In the genomic region with DNA sequence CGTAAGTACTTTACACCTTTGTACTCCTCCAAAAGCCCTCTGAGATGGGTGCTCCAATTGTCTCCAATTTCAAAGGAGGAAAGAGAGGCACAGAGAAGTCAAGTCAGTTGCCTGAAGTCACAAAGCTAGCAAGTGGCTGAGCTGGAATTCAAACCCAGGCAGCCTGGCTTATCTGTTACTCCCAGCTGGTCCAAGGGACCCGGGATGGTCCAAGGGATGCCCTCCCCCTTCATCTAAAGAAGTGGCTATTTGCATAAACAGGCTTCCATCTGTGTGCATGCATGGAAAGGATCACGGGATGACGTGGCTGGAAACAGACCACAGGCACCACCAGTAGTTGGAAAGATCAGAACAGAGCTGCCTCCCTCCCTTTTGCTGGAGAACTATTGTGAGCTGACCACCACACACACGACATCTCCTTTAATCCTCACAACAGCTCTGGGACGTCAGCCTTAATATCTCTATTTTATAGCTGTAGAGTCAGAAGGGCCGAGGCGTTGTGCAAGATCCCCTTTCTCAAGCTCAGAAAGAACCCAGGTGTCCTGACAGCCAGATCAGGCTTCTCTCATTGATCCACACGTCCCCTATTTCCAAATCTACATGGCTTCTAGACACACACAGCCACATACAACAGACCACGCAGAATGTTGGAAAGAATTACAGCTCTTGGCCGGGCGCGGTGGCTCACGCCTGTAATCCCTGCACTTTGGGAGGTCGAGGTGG, we compare ENCODE assay signal across 1 cellular context.
A peak's percentile ranks its signal among the peaks of the same experiment; 100 is the strongest.
TF ChIP-seq lines count a peak whose summit lies in the region.

No MANE protein-coding gene starts in this region.

TF ChIP-seq in HepG2, 621 proteins besides CTCF, POLR2A, EP300 and RAD21:
- TF ChIP-seq, protein P1, sequence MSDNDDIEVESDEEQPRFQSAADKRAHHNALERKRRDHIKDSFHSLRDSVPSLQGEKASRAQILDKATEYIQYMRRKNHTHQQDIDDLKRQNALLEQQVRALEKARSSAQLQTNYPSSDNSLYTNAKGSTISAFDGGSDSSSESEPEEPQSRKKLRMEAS (IDR thresholded peaks at IDR 0.05): no peak
- TF ChIP-seq PAX8 (CRISPR knock-in tag; IDR thresholded peaks at IDR 0.05; ENCODE audit: borderline replicate concordance): no peak
- TF ChIP-seq MIER2 (CRISPR knock-in tag; IDR thresholded peaks at IDR 0.05): no peak
- no peak for TF ChIP-seq ZSCAN12 (CRISPR knock-in tag; IDR thresholded peaks at IDR 0.05)
- TF ChIP-seq ZNF224 (CRISPR knock-in tag; IDR thresholded peaks at IDR 0.05): no peak
- TF ChIP-seq TOPORS (CRISPR knock-in tag; IDR thresholded peaks at IDR 0.05): no peak
- no peak for TF ChIP-seq JUNB (CRISPR knock-in tag; IDR thresholded peaks at IDR 0.05; ENCODE audit: borderline replicate concordance)
- TF ChIP-seq ZSCAN31 (CRISPR knock-in tag; IDR thresholded peaks at IDR 0.05; ENCODE audit: low read depth): no peak
- no peak for TF ChIP-seq SRF (IDR thresholded peaks at IDR 0.05; ENCODE audit: low read depth, low read length)
- TF ChIP-seq MTF1 (CRISPR knock-in tag; IDR thresholded peaks at IDR 0.05): no peak
- no peak for TF ChIP-seq ZNF552 (CRISPR knock-in tag; IDR thresholded peaks at IDR 0.05; ENCODE audit: borderline replicate concordance)
- peak; percentile 92 for TF ChIP-seq ZNF768 (CRISPR knock-in tag; IDR thresholded peaks at IDR 0.05)
- peak; percentile 7 for TF ChIP-seq XRCC5 (optimal IDR thresholded peaks at IDR 0.05; ENCODE audit: low read length)
- TF ChIP-seq AKAP8 (CRISPR knock-in tag; IDR thresholded peaks at IDR 0.05): no peak
- TF ChIP-seq ZNF773 (CRISPR knock-in tag; IDR thresholded peaks at IDR 0.05; ENCODE audit: borderline replicate concordance): no peak
- TF ChIP-seq MED8 (CRISPR knock-in tag; IDR thresholded peaks at IDR 0.05; ENCODE audit: insufficient replicate concordance): no peak
- no peak for TF ChIP-seq ZIK1 (CRISPR knock-in tag; IDR thresholded peaks at IDR 0.05; ENCODE audit: borderline replicate concordance, low read depth)
